1 cellular context compared by ENCODE assay signal in genomic region chr21:34074283-34075098, GRCh38.
TF ChIP-seq lines count a peak whose summit lies in the region.

No MANE protein-coding gene starts in this region.

TF ChIP-seq in K562, 482 proteins besides CTCF, POLR2A, EP300 and RAD21 (continued from another document and continues in another):
- TF ChIP-seq, protein P1, sequence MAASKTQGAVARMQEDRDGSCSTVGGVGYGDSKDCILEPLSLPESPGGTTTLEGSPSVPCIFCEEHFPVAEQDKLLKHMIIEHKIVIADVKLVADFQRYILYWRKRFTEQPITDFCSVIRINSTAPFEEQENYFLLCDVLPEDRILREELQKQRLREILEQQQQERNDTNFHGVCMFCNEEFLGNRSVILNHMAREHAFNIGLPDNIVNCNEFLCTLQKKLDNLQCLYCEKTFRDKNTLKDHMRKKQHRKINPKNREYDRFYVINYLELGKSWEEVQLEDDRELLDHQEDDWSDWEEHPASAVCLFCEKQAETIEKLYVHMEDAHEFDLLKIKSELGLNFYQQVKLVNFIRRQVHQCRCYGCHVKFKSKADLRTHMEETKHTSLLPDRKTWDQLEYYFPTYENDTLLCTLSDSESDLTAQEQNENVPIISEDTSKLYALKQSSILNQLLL (CRISPR knock-in tag; IDR thresholded peaks at IDR 0.05; ENCODE audit: borderline replicate concordance): no peak
- TF ChIP-seq HDAC3 (IDR thresholded peaks at IDR 0.05; ENCODE audit: borderline replicate concordance, partially characterized antibody) (peak; percentile 12), TAL1 (IDR thresholded peaks at IDR 0.05) (no peak), ZNF140 (CRISPR knock-in tag; IDR thresholded peaks at IDR 0.05) (no peak), LCOR (CRISPR knock-in tag; IDR thresholded peaks at IDR 0.05) (peak; percentile 62; the same call in 1 of the 2 replicates), SMARCC2 (IDR thresholded peaks at IDR 0.05; ENCODE audit: low read depth) (0 out of 2 replicates have a peak, but pooled peaks have one; percentile 7), BCOR (IDR thresholded peaks at IDR 0.05) (no peak), TCF7 (IDR thresholded peaks at IDR 0.05; ENCODE audit: borderline replicate concordance) (no peak), ZNF668 (CRISPR knock-in tag; IDR thresholded peaks at IDR 0.05) (no peak), E2F3 (CRISPR knock-in tag; IDR thresholded peaks at IDR 0.05) (no peak), PREB (CRISPR knock-in tag; IDR thresholded peaks at IDR 0.05) (no peak), CXXC5 (CRISPR knock-in tag; IDR thresholded peaks at IDR 0.05) (no peak), ZNF384 (IDR thresholded peaks at IDR 0.05; ENCODE audit: low read depth, low read length) (no peak), EZH2 (IDR thresholded peaks at IDR 0.05; ENCODE audit: borderline replicate concordance, low read depth, low read length) (no peak), ZNF785 (CRISPR knock-in tag; IDR thresholded peaks at IDR 0.05) (no peak), ZZZ3 (IDR thresholded peaks at IDR 0.05) (no peak), POLR2H (tag; IDR thresholded peaks at IDR 0.05; ENCODE audit: low read depth) (no peak), ETV6 (IDR thresholded peaks at IDR 0.05; ENCODE audit: borderline replicate concordance in 1 of 2, low read depth in 2 of 2, low read length in 1 of 2) (no peak), ETV6 (CRISPR knock-in tag; IDR thresholded peaks at IDR 0.05; ENCODE audit: borderline replicate concordance) (no peak), ZNF3 (CRISPR knock-in tag; IDR thresholded peaks at IDR 0.05) (no peak), TBP (optimal IDR thresholded peaks at IDR 0.05; ENCODE audit: low read depth, low read length) (peak; percentile 23), HDAC6 (IDR thresholded peaks at IDR 0.05; ENCODE audit: low read depth, low read length) (no peak), PHF8 (IDR thresholded peaks at IDR 0.05; ENCODE audit: borderline replicate concordance, low read length) (no peak), ZC3H11A (IDR thresholded peaks at IDR 0.05; ENCODE audit: low read depth, low read length) (no peak), RBM22 (IDR thresholded peaks at IDR 0.05; ENCODE audit: low read depth, low read length, poor library complexity, severe bottlenecking) (no peak), TCF3 (CRISPR knock-in tag; IDR thresholded peaks at IDR 0.05) (0 out of 2 replicates have a peak, but pooled peaks have one; percentile 5), ARID3A (IDR thresholded peaks at IDR 0.05; ENCODE audit: borderline replicate concordance, low read depth, low read length) (no peak), NEUROD1 (IDR thresholded peaks at IDR 0.05; ENCODE audit: borderline replicate concordance, low read depth, low read length, partially characterized antibody) (no peak), PTBP1 (IDR thresholded peaks at IDR 0.05; ENCODE audit: low read depth, low read length) (0 out of 2 replicates have a peak, but pooled peaks have one; percentile 38), ETS2 (tag; IDR thresholded peaks at IDR 0.05; ENCODE audit: borderline replicate concordance, poor library complexity, severe bottlenecking) (no peak), NFE2L1 (tag; IDR thresholded peaks at IDR 0.05; ENCODE audit: borderline replicate concordance, low read depth) (no peak), HDAC1 (IDR thresholded peaks at IDR 0.05) (0 out of 4 replicates have a peak, but pooled peaks of 1 of the 2 experiments have one; percentile 25), GATA2 (CRISPR knock-in tag; IDR thresholded peaks at IDR 0.05) (peak; percentile 51; the same call in 1 of the 2 replicates), ELF2 (CRISPR knock-in tag; IDR thresholded peaks at IDR 0.05) (no peak), FOXM1 (IDR thresholded peaks at IDR 0.05; ENCODE audit: low read depth) (no peak), FOXM1 (CRISPR knock-in tag; IDR thresholded peaks at IDR 0.05; ENCODE audit: low read depth) (no peak), MEF2D (tag; conservative IDR thresholded peaks at IDR 0.05; ENCODE audit: low read depth) (no peak), SIN3A (IDR thresholded peaks at IDR 0.05; ENCODE audit: borderline replicate concordance in 2 of 2, control insufficient read depth in 1 of 2, low read depth in 2 of 2, low read length in 2 of 2) (no peak), TFAP4 (CRISPR knock-in tag; IDR thresholded peaks at IDR 0.05; ENCODE audit: borderline replicate concordance) (0 out of 2 replicates have a peak, but pooled peaks have one; percentile 37), KDM1A (IDR thresholded peaks at IDR 0.05) (no peak), ZBTB17 (CRISPR knock-in tag; IDR thresholded peaks at IDR 0.05) (peak; percentile 68; the same call in 1 of the 2 replicates), ZNF24 (IDR thresholded peaks at IDR 0.05) (0 out of 2 replicates have a peak, but pooled peaks have one; percentile 16), MEF2A (IDR thresholded peaks at IDR 0.05; ENCODE audit: control insufficient read depth, low read depth, low read length) (0 out of 2 replicates have a peak, but pooled peaks have one; percentile 4), ZNF324 (CRISPR knock-in tag; IDR thresholded peaks at IDR 0.05) (no peak), MAFF (IDR thresholded peaks at IDR 0.05; ENCODE audit: low read length) (no peak), ZFP1 (CRISPR knock-in tag; IDR thresholded peaks at IDR 0.05) (0 out of 2 replicates have a peak, but pooled peaks have one; percentile 24), KAT7 (CRISPR knock-in tag; IDR thresholded peaks at IDR 0.05; ENCODE audit: borderline replicate concordance) (no peak), ETV5 (CRISPR knock-in tag; IDR thresholded peaks at IDR 0.05; ENCODE audit: low read depth) (0 out of 2 replicates have a peak, but pooled peaks have one; percentile 44), FOXA3 (CRISPR knock-in tag; conservative IDR thresholded peaks at IDR 0.05 in 1 of 2, IDR thresholded peaks at IDR 0.05 in 1 of 2) (no peak), SMARCA4 (IDR thresholded peaks at IDR 0.05) (0 out of 2 replicates have a peak, but pooled peaks have one; percentile 27), OTX1 (CRISPR knock-in tag; IDR thresholded peaks at IDR 0.05) (no peak), RBBP5 (IDR thresholded peaks at IDR 0.05; ENCODE audit: borderline replicate concordance, insufficient read depth, low read length, poor library complexity, severe bottlenecking) (peak; percentile 2), SP1 (CRISPR knock-in tag; IDR thresholded peaks at IDR 0.05) (no peak), ZNF395 (CRISPR knock-in tag; IDR thresholded peaks at IDR 0.05) (no peak), KDM5B (IDR thresholded peaks at IDR 0.05; ENCODE audit: insufficient replicate concordance, low read depth, low read length) (peak; percentile 34), KLF6 (CRISPR knock-in tag; IDR thresholded peaks at IDR 0.05; ENCODE audit: borderline replicate concordance) (0 out of 2 replicates have a peak, but pooled peaks have one; percentile 34), TRIM28 (IDR thresholded peaks at IDR 0.05) (no peak), SP2 (IDR thresholded peaks at IDR 0.05; ENCODE audit: extremely low read depth, low read depth, low read length, poor library complexity, severe bottlenecking) (no peak), U2AF1 (optimal IDR thresholded peaks at IDR 0.05; ENCODE audit: low read depth, low read length) (no peak), NFATC3 (IDR thresholded peaks at IDR 0.05) (no peak)
- TF ChIP-seq, protein P2, sequence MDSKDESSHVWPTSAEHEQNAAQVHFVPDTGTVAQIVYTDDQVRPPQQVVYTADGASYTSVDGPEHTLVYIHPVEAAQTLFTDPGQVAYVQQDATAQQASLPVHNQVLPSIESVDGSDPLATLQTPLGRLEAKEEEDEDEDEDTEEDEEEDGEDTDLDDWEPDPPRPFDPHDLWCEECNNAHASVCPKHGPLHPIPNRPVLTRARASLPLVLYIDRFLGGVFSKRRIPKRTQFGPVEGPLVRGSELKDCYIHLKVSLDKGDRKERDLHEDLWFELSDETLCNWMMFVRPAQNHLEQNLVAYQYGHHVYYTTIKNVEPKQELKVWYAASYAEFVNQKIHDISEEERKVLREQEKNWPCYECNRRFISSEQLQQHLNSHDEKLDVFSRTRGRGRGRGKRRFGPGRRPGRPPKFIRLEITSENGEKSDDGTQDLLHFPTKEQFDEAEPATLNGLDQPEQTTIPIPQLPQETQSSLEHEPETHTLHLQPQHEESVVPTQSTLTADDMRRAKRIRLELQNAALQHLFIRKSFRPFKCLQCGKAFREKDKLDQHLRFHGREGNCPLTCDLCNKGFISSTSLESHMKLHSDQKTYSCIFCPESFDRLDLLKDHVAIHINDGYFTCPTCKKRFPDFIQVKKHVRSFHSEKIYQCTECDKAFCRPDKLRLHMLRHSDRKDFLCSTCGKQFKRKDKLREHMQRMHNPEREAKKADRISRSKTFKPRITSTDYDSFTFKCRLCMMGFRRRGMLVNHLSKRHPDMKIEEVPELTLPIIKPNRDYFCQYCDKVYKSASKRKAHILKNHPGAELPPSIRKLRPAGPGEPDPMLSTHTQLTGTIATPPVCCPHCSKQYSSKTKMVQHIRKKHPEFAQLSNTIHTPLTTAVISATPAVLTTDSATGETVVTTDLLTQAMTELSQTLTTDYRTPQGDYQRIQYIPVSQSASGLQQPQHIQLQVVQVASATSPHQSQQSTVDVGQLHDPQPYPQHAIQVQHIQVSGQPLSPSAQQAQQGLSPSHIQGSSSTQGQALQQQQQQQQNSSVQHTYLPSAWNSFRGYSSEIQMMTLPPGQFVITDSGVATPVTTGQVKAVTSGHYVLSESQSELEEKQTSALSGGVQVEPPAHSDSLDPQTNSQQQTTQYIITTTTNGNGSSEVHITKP (IDR thresholded peaks at IDR 0.05; ENCODE audit: partially characterized antibody): no peak
- TF ChIP-seq, protein P3, sequence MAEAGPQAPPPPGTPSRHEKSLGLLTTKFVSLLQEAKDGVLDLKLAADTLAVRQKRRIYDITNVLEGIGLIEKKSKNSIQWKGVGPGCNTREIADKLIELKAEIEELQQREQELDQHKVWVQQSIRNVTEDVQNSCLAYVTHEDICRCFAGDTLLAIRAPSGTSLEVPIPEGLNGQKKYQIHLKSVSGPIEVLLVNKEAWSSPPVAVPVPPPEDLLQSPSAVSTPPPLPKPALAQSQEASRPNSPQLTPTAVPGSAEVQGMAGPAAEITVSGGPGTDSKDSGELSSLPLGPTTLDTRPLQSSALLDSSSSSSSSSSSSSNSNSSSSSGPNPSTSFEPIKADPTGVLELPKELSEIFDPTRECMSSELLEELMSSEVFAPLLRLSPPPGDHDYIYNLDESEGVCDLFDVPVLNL (CRISPR knock-in tag; IDR thresholded peaks at IDR 0.05; ENCODE audit: low read depth): no peak
- TF ChIP-seq, protein P4, sequence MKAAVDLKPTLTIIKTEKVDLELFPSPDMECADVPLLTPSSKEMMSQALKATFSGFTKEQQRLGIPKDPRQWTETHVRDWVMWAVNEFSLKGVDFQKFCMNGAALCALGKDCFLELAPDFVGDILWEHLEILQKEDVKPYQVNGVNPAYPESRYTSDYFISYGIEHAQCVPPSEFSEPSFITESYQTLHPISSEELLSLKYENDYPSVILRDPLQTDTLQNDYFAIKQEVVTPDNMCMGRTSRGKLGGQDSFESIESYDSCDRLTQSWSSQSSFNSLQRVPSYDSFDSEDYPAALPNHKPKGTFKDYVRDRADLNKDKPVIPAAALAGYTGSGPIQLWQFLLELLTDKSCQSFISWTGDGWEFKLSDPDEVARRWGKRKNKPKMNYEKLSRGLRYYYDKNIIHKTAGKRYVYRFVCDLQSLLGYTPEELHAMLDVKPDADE (conservative IDR thresholded peaks at IDR 0.05; ENCODE audit: control insufficient read depth, low read depth, low read length): no peak
- TF ChIP-seq, protein P5, sequence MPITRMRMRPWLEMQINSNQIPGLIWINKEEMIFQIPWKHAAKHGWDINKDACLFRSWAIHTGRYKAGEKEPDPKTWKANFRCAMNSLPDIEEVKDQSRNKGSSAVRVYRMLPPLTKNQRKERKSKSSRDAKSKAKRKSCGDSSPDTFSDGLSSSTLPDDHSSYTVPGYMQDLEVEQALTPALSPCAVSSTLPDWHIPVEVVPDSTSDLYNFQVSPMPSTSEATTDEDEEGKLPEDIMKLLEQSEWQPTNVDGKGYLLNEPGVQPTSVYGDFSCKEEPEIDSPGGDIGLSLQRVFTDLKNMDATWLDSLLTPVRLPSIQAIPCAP (CRISPR knock-in tag; IDR thresholded peaks at IDR 0.05; ENCODE audit: borderline replicate concordance): no peak
